ENCODE assay signal across 18 cellular contexts in genomic region chrX:103704863-103705262, GRCh38. TPM values are rescaled to one million over a fixed set of nuclear protein-coding genes. Genes with fewer than 3 reads are reported as not detected.
"Had no signal": no experiment of that assay in that cellular context is flagged by ENCODE, and none has a peak within 500 bp of the region (broad histone marks: within the 10 kb centered on the region; RNA-seq: fewer than 3 reads in every experiment).

No MANE protein-coding gene starts in this region.

- H3K9me3 ChIP-seq: lower lobe of right lung, neutrophil, testis had no signal

- H3K4me3 ChIP-seq: lower lobe of right lung, testis had no signal

- H3K4me1 ChIP-seq: lower lobe of right lung, testis had no signal

- ATAC-seq: activated T-cell treated with anti-CD3 and anti-CD28 coated beads, Interleukin-2, amount 50 U/mL, for 72 hours; lower lobe of right lung; natural killer cell treated with Interleukin-12 subunit alpha and Interleukin-12 subunit beta and Interleukin-15 and Interleukin-18, amount 100 ng/mL, for 72 hours had no signal

- H3K36me3 ChIP-seq: lower lobe of right lung, neutrophil had no signal

- H3K27me3 ChIP-seq: neutrophil, testis had no signal

- DNase-seq: activated CD4-positive, alpha-beta T cell treated with anti-CD3 and anti-CD28 coated beads, Interleukin-2, amount 50 U/mL, for 1 hour; activated CD4-positive, CD25-positive, alpha-beta regulatory T cell treated with anti-CD3 and anti-CD28 coated beads, Interleukin-2, amount 50 U/mL, for 72 hours; activated CD8-positive, alpha-beta memory T cell treated with anti-CD3 and anti-CD28 coated beads for 24 hours; activated effector memory CD4-positive, alpha-beta T cell treated with anti-CD3 and anti-CD28 coated beads, Interleukin-2, amount 50 U/mL, for 16 hours; activated naive CD4-positive, alpha-beta T cell treated with anti-CD3 and anti-CD28 coated beads, Interleukin-2, amount 50 U/mL, for 16 hours; activated T-cell treated with anti-CD3 and anti-CD28 coated beads, Interleukin-2, amount 50 U/mL, for 72 hours; endodermal cell; foreskin fibroblast; lower lobe of right lung; stimulated activated CD4-positive, alpha-beta T cell treated with anti-CD3 and anti-CD28 coated beads, Interleukin-12 subunit alpha, Interleukin-12 subunit beta, amount 100 ng/mL, for 4 hours; stimulated activated CD4-positive, alpha-beta T cell treated with anti-CD3 and anti-CD28 coated beads, Interleukin-1b, Interleukin-23, amount 100 ng/mL, for 48 hours; stimulated activated CD8-positive, alpha-beta memory T cell treated with anti-CD3 and anti-CD28 coated beads, Interleukin-4, amount 100 ng/mL, for 48 hours; stimulated activated naive CD4-positive, alpha-beta T cell treated with Interleukin-2 at 50 U/mL for 16 hours; testis had no signal

- H3K27ac ChIP-seq: epithelial cell of prostate, lower lobe of right lung, neutrophil, testis had no signal

RNA-seq across cellular contexts. Expression of gene TMEM31, which starts 5.8 kb away (rescaled TPM):
- total RNA-seq: lower lobe of right lung; natural killer cell treated with Interleukin-12 subunit alpha and Interleukin-12 subunit beta and Interleukin-15 and Interleukin-18, amount 100 ng/mL, for 72 hours; posterior vena cava had no signal
